9 cellular contexts compared by ENCODE assay signal in the genomic region with DNA sequence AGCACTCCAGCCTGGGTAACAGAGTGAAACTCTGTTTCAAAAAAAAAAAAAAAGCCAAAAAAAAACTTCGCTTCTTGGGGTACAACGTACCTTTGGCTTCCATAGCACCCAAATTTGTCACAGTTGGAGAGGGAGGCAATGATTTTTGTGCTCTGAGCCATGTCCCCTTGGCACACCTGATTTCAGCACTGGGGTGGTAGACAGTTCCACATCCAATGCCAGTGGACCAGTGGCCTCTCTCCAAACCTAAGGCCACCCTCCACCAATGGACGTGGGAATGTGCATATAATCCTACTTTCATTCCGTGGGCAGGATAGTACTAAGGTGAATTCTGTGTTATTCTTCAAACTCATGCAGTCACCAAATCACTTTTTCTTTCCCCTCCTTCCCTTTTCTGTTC. TPM values are rescaled to one million over a fixed set of nuclear protein-coding genes. Genes with fewer than 3 reads are reported as not detected.
"Had no signal": no experiment of that assay in that cellular context is flagged by ENCODE, and none has a peak within 500 bp of the region (broad histone marks: within the 10 kb centered on the region; RNA-seq: fewer than 3 reads in every experiment).

No MANE protein-coding gene starts in this region.

- H3K36me3 ChIP-seq: HAP-1 had no signal

- FAIRE-seq: HTR-8/SVneo, K562 had no signal

- ATAC-seq: HCT116, K562 had no signal

- H3K27me3 Mint-ChIP-seq: IgD-negative memory B cell had no signal

- DNase-seq: GOT3, H7, KG1 had no signal

- H3K4me1 Mint-ChIP-seq: IgD-negative memory B cell had no signal

- H3K4me3 Mint-ChIP-seq: IgD-negative memory B cell had no signal

- H3K4me1 ChIP-seq: HAP-1 had no signal

- H3K36me3 Mint-ChIP-seq: IgD-negative memory B cell had no signal

- H3K9me3 ChIP-seq: HAP-1 had no signal

- H3K4me3 ChIP-seq: HAP-1, K562 had no signal

- H3K27ac Mint-ChIP-seq: IgD-negative memory B cell had no signal

RNA-seq across cellular contexts. Expression of a gene that starts 47.5 kb away (rescaled TPM):
- total RNA-seq: HT-29, K562 had no signal
- polyA plus RNA-seq: IgD-negative memory B cell, K562 had no signal
